Comparison of ENCODE assay signal across 15 cellular contexts in the genomic region with DNA sequence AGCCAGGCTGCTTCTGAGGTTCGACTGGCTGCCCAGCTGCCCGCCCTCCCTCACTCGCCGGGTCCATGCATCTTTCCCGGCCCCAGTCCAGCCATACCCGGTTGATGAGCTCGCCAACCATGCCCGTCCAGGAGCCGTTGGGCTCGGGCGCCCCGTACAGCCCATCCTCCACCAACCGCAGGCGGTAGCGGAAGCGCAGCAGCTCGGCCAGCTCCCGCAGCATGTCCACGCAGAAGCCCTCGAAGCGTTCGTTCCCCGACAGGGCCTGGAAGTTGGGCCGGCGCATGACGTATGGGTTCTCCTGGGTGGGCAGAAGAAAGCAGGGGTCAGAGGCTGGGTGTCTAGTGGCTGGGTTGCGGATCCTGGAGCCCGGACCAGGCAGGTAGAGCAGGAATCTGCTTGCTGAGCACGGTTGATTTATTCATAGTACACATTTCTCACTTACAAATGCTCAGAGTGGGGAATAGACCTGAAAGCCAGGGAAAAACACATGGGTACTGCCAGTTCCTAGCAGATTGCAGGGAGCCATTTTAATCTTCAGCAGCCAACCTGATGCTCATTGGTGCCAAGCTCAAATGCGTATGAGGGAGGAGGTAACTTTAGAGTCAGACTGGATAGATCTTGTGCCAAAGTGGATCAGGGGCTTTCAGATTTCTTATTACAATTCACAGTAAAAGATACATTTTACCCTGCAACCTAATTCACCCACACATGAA. TPM values are rescaled to one million over a fixed set of nuclear protein-coding genes. Genes with fewer than 3 reads are reported as not detected.
"Had no signal": no experiment of that assay in that cellular context is flagged by ENCODE, and none has a peak within 500 bp of the region (broad histone marks: within the 10 kb centered on the region; RNA-seq: fewer than 3 reads in every experiment).

No MANE protein-coding gene starts in this region.

- H3K27ac ChIP-seq: brain microvascular endothelial cell, ovary, tibial nerve had no signal

- ATAC-seq: activated naive CD4-positive, alpha-beta T cell treated with anti-CD3 and anti-CD28 coated beads, Interleukin-2, amount 50 U/mL, for 72 hours; left ventricle myocardium superior had no signal

- H3K4me1 ChIP-seq: tibial nerve had no signal

- DNase-seq: activated CD4-positive, alpha-beta T cell treated with anti-CD3 and anti-CD28 coated beads, Interleukin-2, amount 50 U/mL, for 4 hours; activated CD4-positive, CD25-positive, alpha-beta regulatory T cell treated with anti-CD3 and anti-CD28 coated beads, Interleukin-2, amount 50 U/mL, for 72 hours; activated effector memory CD4-positive, alpha-beta T cell treated with Interleukin-2 at 50 U/mL for 16 hours; activated T-cell treated with anti-CD3 and anti-CD28 coated beads, Interleukin-2, amount 50 U/mL, for 24 hours; amniotic stem cell; brain microvascular endothelial cell; foreskin melanocyte; heart right ventricle; islet precursor cell; left ventricle myocardium superior; mesenchymal stem cell; nephron progenitor cell; ovary had no signal

- H3K4me3 ChIP-seq: heart right ventricle, ovary, tibial nerve had no signal

- H3K36me3 ChIP-seq: brain microvascular endothelial cell, heart right ventricle, ovary had no signal

- H3K27me3 ChIP-seq: brain microvascular endothelial cell, heart right ventricle, ovary, tibial nerve had no signal

- H3K9me3 ChIP-seq: heart right ventricle, ovary, tibial nerve had no signal

RNA-seq across cellular contexts. Expression of gene ATP1A3, which starts 48.6 kb away (rescaled TPM):
- total RNA-seq: tibial nerve had no signal
